ENCODE assay signal across 8 cellular contexts in genomic region chr11:134360050-134360835, GRCh38. TPM values are rescaled to one million over a fixed set of nuclear protein-coding genes. Genes with fewer than 3 reads are reported as not detected.
DNase-seq lines count a peak whose midpoint lies in the region; ATAC-seq and TF ChIP-seq lines count a peak whose summit lies in the region.

No MANE protein-coding gene starts in this region.

- H3K27ac Mint-ChIP-seq in activated T-helper 17 cell treated with anti-CD3 and anti-CD28 coated beads, Interleukin-2, amount 50 U/mL, for 72 hours: peak overlapping the region; percentile 28

- peaks cover 5% of the 10 kb centered on the region for H3K27me3 Mint-ChIP-seq in activated T-helper 17 cell treated with anti-CD3 and anti-CD28 coated beads, Interleukin-2, amount 50 U/mL, for 72 hours

- peak; percentile 90 for DNase-seq in Ammon's horn (ENCODE audit: low spot score)
- DNase-seq in RPMI8226: peak; percentile 61
- peak; percentile 4 to 37 for DNase-seq in foreskin fibroblast
- peak in 54 of 56 donors; percentile 22 to 93 (median 73) for DNase-seq in nucleus accumbens (lab: John Stamatoyannopoulos, UW)
- peak; percentile 92 for DNase-seq in superior temporal gyrus (ENCODE audit: extremely low spot score)

- no peaks in the 10 kb centered on the region for H3K9me3 Mint-ChIP-seq in activated T-helper 17 cell treated with anti-CD3 and anti-CD28 coated beads, Interleukin-2, amount 50 U/mL, for 72 hours

- ATAC-seq in GM19351 (IDR thresholded peaks at IDR 0.05; ENCODE audit: unreplicated experiment) (peak; percentile 92), HG03565 (IDR thresholded peaks at IDR 0.05; ENCODE audit: unreplicated experiment) (peak; percentile 84)
- peak; percentile 95 for ATAC-seq in activated T-helper 17 cell treated with anti-CD3 and anti-CD28 coated beads, Interleukin-2, amount 50 U/mL, for 72 hours (replicated peaks)

- no peak overlapping the region for H3K4me3 ChIP-seq in foreskin fibroblast (ENCODE audit: low read depth in 1 of 2, low read length in 2 of 2)

- peak overlapping the region; percentile 40 for H3K4me3 Mint-ChIP-seq in activated T-helper 17 cell treated with anti-CD3 and anti-CD28 coated beads, Interleukin-2, amount 50 U/mL, for 72 hours

- TF ChIP-seq CTCF in foreskin fibroblast (IDR thresholded peaks at IDR 0.05; ENCODE audit: low read depth, low read length): peak; percentile 36

- H3K36me3 Mint-ChIP-seq in activated T-helper 17 cell treated with anti-CD3 and anti-CD28 coated beads, Interleukin-2, amount 50 U/mL, for 72 hours (ENCODE audit: low read depth): no peaks in the 10 kb centered on the region

- H3K4me1 Mint-ChIP-seq in activated T-helper 17 cell treated with anti-CD3 and anti-CD28 coated beads, Interleukin-2, amount 50 U/mL, for 72 hours: peaks cover 13% of the 10 kb centered on the region

RNA-seq across cellular contexts. Expression of gene GLB1L2, which starts 28.5 kb away (rescaled TPM):
- 1 to 10 TPM; 2.0 to 4.0 TPM for total RNA-seq in activated T-helper 17 cell treated with anti-CD3 and anti-CD28 coated beads, Interleukin-2, amount 50 U/mL, for 72 hours

RNA-seq across cellular contexts. Expression of gene B3GAT1, which starts 51.8 kb away (rescaled TPM):
- total RNA-seq in activated T-helper 17 cell treated with anti-CD3 and anti-CD28 coated beads, Interleukin-2, amount 50 U/mL, for 72 hours: under 1 TPM; 0.16 to 0.17 TPM

Comparison
In these comparisons a context has a peak if more than half of its experiments do, and no peak if none do; other contexts are left out.
1. DNase-seq: peak in every context shown above with its lines; median percentile 92 in superior temporal gyrus; 90 in Ammon's horn; 73 in nucleus accumbens; 61 in RPMI8226; 20 in foreskin fibroblast.